Comparison of ENCODE assay signal across 26 cellular contexts in genomic region chr1:63000508-63000907, GRCh38.
DNase-seq lines count a peak whose midpoint lies in the region; ATAC-seq and TF ChIP-seq lines count a peak whose summit lies in the region.
"Had no signal": no experiment of that assay in that cellular context is flagged by ENCODE, and none has a peak within 500 bp of the region (broad histone marks: within the 10 kb centered on the region; RNA-seq: fewer than 3 reads in every experiment).

No MANE protein-coding gene starts in this region.

- no peaks in the 10 kb centered on the region for H3K36me3 Mint-ChIP-seq in GM23338 (ENCODE audit: low read depth)
- no peaks in the 10 kb centered on the region for H3K36me3 Mint-ChIP-seq in endodermal cell (ENCODE audit: low read depth)
- H3K36me3 Mint-ChIP-seq: CD4-positive, alpha-beta memory T cell had no signal

- H3K9me3 ChIP-seq in endodermal cell (ENCODE audit: control insufficient read depth, low read length) (no peaks in the 10 kb centered on the region), prostate gland (no peaks in the 10 kb centered on the region)
- H3K9me3 ChIP-seq: A549; BLaER1 treated with 17β-estradiol and CSF1 and Interleukin-3, amounts not matched to agents 10 nM and 100 nM; Peyer's patch had no signal

- ATAC-seq in GM23338 (peak; percentile 36; the same call in 2 of the 3 replicates), GM21723 (IDR thresholded peaks at IDR 0.05; ENCODE audit: unreplicated experiment) (no peak)
- ATAC-seq: A549, GM12878, HepG2, K562 had no signal

- intact Hi-C loops in prostate gland (cut with DNase I), result no loop called here

- H3K4me1 ChIP-seq in GM23338 (ENCODE audit: insufficient read depth) (peaks cover 20% of the 10 kb centered on the region), endodermal cell (ENCODE audit: control insufficient read depth, insufficient read depth, low read length) (peaks cover 19% of the 10 kb centered on the region), mesendoderm (ENCODE audit: control insufficient read depth, low read depth, low read length) (peaks cover 2% of the 10 kb centered on the region), prostate gland (replicated peaks) (no peaks in the 10 kb centered on the region)
- H3K4me1 ChIP-seq: A549; BLaER1 treated with 17β-estradiol and CSF1 and Interleukin-3, amounts not matched to agents 10 nM and 100 nM; Peyer's patch had no signal

- no peaks in the 10 kb centered on the region for H3K79me1 ChIP-seq in mesendoderm (ENCODE audit: low read length)

- peak overlapping the region; percentile 75; the same call in 1 of the 2 replicates for H2AFZ ChIP-seq in GM23338

- H3K9me2 ChIP-seq in GM23338 (ENCODE audit: insufficient read depth), result no peaks in the 10 kb centered on the region

- H3K4me1 Mint-ChIP-seq in GM23338 (peaks cover 29% of the 10 kb centered on the region), endodermal cell (peaks cover 66% of the 10 kb centered on the region)
- H3K4me1 Mint-ChIP-seq: CD4-positive, alpha-beta memory T cell had no signal

- H3K18ac ChIP-seq in mesendoderm (ENCODE audit: low read length), result no peak overlapping the region

- H2BK15ac ChIP-seq in mesendoderm (replicated peaks; ENCODE audit: low read depth), result no peak overlapping the region

- no peak overlapping the region for H3K27ac Mint-ChIP-seq in GM23338
- H3K27ac Mint-ChIP-seq in endodermal cell, result peak overlapping the region; percentile 41
- H3K27ac Mint-ChIP-seq: CD4-positive, alpha-beta memory T cell had no signal

- DNase-seq in GM23338 (ENCODE audit: low spot score) (peak; percentile 9), NCI-H146 treated with DMSO at 0.1 percent for 48 hours (lab: John Stamatoyannopoulos, UW; ENCODE audit: unreplicated experiment) (peak; percentile 7), endodermal cell (peak; percentile 76), mesendoderm (peak; percentile 73), HCEC 1CT (no peak), prostate gland (ENCODE audit: low spot score) (no peak)
- DNase-seq: AML-193; CD4-positive, alpha-beta memory T cell; COR-L47; DMS53; Kasumi-1; MV-4-11; NCI-H187; NCI-H2081 treated with DMSO at 0.1 percent for 48 hours; NCI-H446; NCI-H524 treated with DMSO at 0.1 percent for 48 hours; OCI-M1; Peyer's patch; SHP77 treated with DMSO at 0.1 percent for 48 hours; T-helper 1 cell had no signal

- H3K36me3 ChIP-seq in GM23338 (ENCODE audit: insufficient read depth) (no peaks in the 10 kb centered on the region), endodermal cell (ENCODE audit: control insufficient read depth, insufficient read depth, low read length) (no peaks in the 10 kb centered on the region), mesendoderm (ENCODE audit: control insufficient read depth, insufficient read depth, low read length) (no peaks in the 10 kb centered on the region), prostate gland (no peaks in the 10 kb centered on the region)
- H3K36me3 ChIP-seq: BLaER1 treated with 17β-estradiol and CSF1 and Interleukin-3, amounts not matched to agents 10 nM and 100 nM; Peyer's patch had no signal

- H3K27ac ChIP-seq in GM23338 (ENCODE audit: low read depth) (no peak overlapping the region), endodermal cell (ENCODE audit: low read depth, low read length) (no peak overlapping the region), mesendoderm (ENCODE audit: low read depth, low read length) (no peak overlapping the region), prostate gland (no peak overlapping the region)
- H3K27ac ChIP-seq: A549; BLaER1 treated with 17β-estradiol and CSF1 and Interleukin-3, amounts not matched to agents 10 nM and 100 nM; Peyer's patch had no signal

- H3K9me3 Mint-ChIP-seq in GM23338 (no peaks in the 10 kb centered on the region), endodermal cell (no peaks in the 10 kb centered on the region)
- H3K9me3 Mint-ChIP-seq: CD4-positive, alpha-beta memory T cell had no signal

- H3K27me3 Mint-ChIP-seq in GM23338 (ENCODE audit: insufficient read depth, low read depth, poor library complexity), result peaks cover 4% of the 10 kb centered on the region
- no peaks in the 10 kb centered on the region for H3K27me3 Mint-ChIP-seq in endodermal cell (ENCODE audit: insufficient read depth)

- no peak overlapping the region for H3K4ac ChIP-seq in mesendoderm (ENCODE audit: low read depth, low read length)

- no peak overlapping the region for H3K4me3 ChIP-seq in GM23338
- peak overlapping the region; percentile 34 for H3K4me3 ChIP-seq in endodermal cell (ENCODE audit: low read length)
- no peak overlapping the region for H3K4me3 ChIP-seq in mesendoderm (ENCODE audit: low read length)
- no peak overlapping the region for H3K4me3 ChIP-seq in prostate gland
- H3K4me3 ChIP-seq: A549; BLaER1 treated with 17β-estradiol and CSF1 and Interleukin-3, amounts not matched to agents 10 nM and 100 nM; GM12878; K562; Peyer's patch had no signal

- no peaks in the 10 kb centered on the region for H3F3A ChIP-seq in GM23338 (replicated peaks; ENCODE audit: low read depth)

- H3K4me3 Mint-ChIP-seq in GM23338, result no peak overlapping the region
- H3K4me3 Mint-ChIP-seq in endodermal cell, result peak overlapping the region; percentile 28
- H3K4me3 Mint-ChIP-seq: CD4-positive, alpha-beta memory T cell had no signal

- no peak overlapping the region for H3K23ac ChIP-seq in mesendoderm (ENCODE audit: low read length)

- 40 to 61% methylated on average over 2 to 10 of the region's 10 CpGs for WGBS in endodermal cell (ENCODE audit: insufficient coverage in 1 of 2, insufficient read length in 1 of 2), 2 experiments
- no CpG with 5 or more reads among the region's 10 CpGs for WGBS in mesendoderm (ENCODE audit: extremely low coverage, insufficient coverage, low lambda C conversion rate)
- WGBS in prostate gland, result 37% methylated on average over 10 of the region's 10 CpGs

- no peak overlapping the region for H2BK5ac ChIP-seq in mesendoderm (ENCODE audit: low read length)

- TF ChIP-seq CTCF in GM23338 (conservative IDR thresholded peaks at IDR 0.05; ENCODE audit: low read depth in 2 of 2) (no peak), endodermal cell (conservative IDR thresholded peaks at IDR 0.05) (no peak), prostate gland (IDR thresholded peaks at IDR 0.05) (no peak)

- H3K4me2 ChIP-seq in GM23338 (no peak overlapping the region), mesendoderm (ENCODE audit: low read length) (no peak overlapping the region)
- H3K4me2 ChIP-seq: A549; BLaER1 treated with 17β-estradiol and CSF1 and Interleukin-3, amounts not matched to agents 10 nM and 100 nM had no signal

- H4K8ac ChIP-seq in mesendoderm (ENCODE audit: low read depth, low read length), result no peak overlapping the region

- no peak for TF ChIP-seq POLR2A in prostate gland (IDR thresholded peaks at IDR 0.05)

- H3K9ac ChIP-seq in endodermal cell (ENCODE audit: extremely low read depth, low read length, poor library complexity, severe bottlenecking) (no peak overlapping the region), mesendoderm (ENCODE audit: low read length) (no peak overlapping the region)
- H3K9ac ChIP-seq: BLaER1 treated with 17β-estradiol and CSF1 and Interleukin-3, amounts not matched to agents 10 nM and 100 nM had no signal

- no peak overlapping the region for H2BK120ac ChIP-seq in mesendoderm (ENCODE audit: low read depth, low read length)

- H4K20me1 ChIP-seq in GM23338 (replicated peaks; ENCODE audit: insufficient read depth), result no peaks in the 10 kb centered on the region
- H4K20me1 ChIP-seq: BLaER1 treated with 17β-estradiol and CSF1 and Interleukin-3, amounts not matched to agents 10 nM and 100 nM had no signal

- no peak overlapping the region for H3K56ac ChIP-seq in mesendoderm (ENCODE audit: low read length)

- no peaks in the 10 kb centered on the region for H3K79me2 ChIP-seq in GM23338 (replicated peaks; ENCODE audit: insufficient read depth)
- H3K79me2 ChIP-seq in mesendoderm (ENCODE audit: control insufficient read depth, insufficient read depth, low read length), result no peaks in the 10 kb centered on the region

- no peak overlapping the region for H2AK5ac ChIP-seq in mesendoderm (ENCODE audit: low read length)

- H3K27me3 ChIP-seq in GM23338 (ENCODE audit: insufficient read depth), result no peaks in the 10 kb centered on the region
- no peaks in the 10 kb centered on the region for H3K27me3 ChIP-seq in endodermal cell (ENCODE audit: control insufficient read depth, insufficient read depth, low read length, poor library complexity, severe bottlenecking)
- H3K27me3 ChIP-seq in mesendoderm (ENCODE audit: insufficient read depth, low read length, poor library complexity), result no peaks in the 10 kb centered on the region
- no peaks in the 10 kb centered on the region for H3K27me3 ChIP-seq in prostate gland (replicated peaks; ENCODE audit: insufficient read depth)
- H3K27me3 ChIP-seq: BLaER1 treated with 17β-estradiol and CSF1 and Interleukin-3, amounts not matched to agents 10 nM and 100 nM; Peyer's patch had no signal

- H4K5ac ChIP-seq in mesendoderm (ENCODE audit: low read length), result no peak overlapping the region

TF ChIP-seq in GM23338, 12 proteins besides CTCF, POLR2A, EP300 and RAD21 (continues in another document):
- TF ChIP-seq POLR2AphosphoS5 (IDR thresholded peaks at IDR 0.05; ENCODE audit: low read depth) (no peak), REST (IDR thresholded peaks at IDR 0.05; ENCODE audit: unreplicated experiment) (no peak), JUNB (IDR thresholded peaks at IDR 0.05; ENCODE audit: unreplicated experiment) (no peak), EZH2phosphoT487 (IDR thresholded peaks at IDR 0.05; ENCODE audit: unreplicated experiment) (no peak), NANOG (IDR thresholded peaks at IDR 0.05; ENCODE audit: borderline replicate concordance) (no peak)

Comparison
In these comparisons a context has a peak if more than half of its experiments do, and no peak if none do; other contexts are left out.
1. DNase-seq: peak in GM23338 (single experiment), NCI-H146 treated with DMSO at 0.1 percent for 48 hours (single experiment), endodermal cell (single experiment) and mesendoderm (single experiment); none in HCEC 1CT (single experiment) and prostate gland (single experiment).